Comparison of ENCODE assay signal across 21 cellular contexts in genomic region chr2:120979921-120980320, GRCh38.
DNase-seq lines count a peak whose midpoint lies in the region; ATAC-seq and TF ChIP-seq lines count a peak whose summit lies in the region.
"Had no signal": no experiment of that assay in that cellular context is flagged by ENCODE, and none has a peak within 500 bp of the region (broad histone marks: within the 10 kb centered on the region; RNA-seq: fewer than 3 reads in every experiment).

No MANE protein-coding gene starts in this region.

- TF ChIP-seq CTCF in HFFc6 (IDR thresholded peaks at IDR 0.05), result no peak
- no peak for TF ChIP-seq CTCF in nephron (IDR thresholded peaks at IDR 0.05; ENCODE audit: unreplicated experiment in 3 of 3)

- no peak for ATAC-seq in activated naive CD4-positive, alpha-beta T cell treated with anti-CD3 and anti-CD28 coated beads, Interleukin-2, amount 50 U/mL, for 72 hours
- ATAC-seq in activated T-helper 17 cell treated with anti-CD3 and anti-CD28 coated beads, Interleukin-2, amount 50 U/mL, for 72 hours (replicated peaks), result no peak
- ATAC-seq: GM23338, HCT116 had no signal

- H3K27ac ChIP-seq in epithelial cell of prostate, result no peak overlapping the region
- H3K27ac ChIP-seq: 22Rv1, BLaER1, C4-2B had no signal

- intact Hi-C loops in posterior cingulate gyrus (cut with DNase I), result no loop called here

- peak overlapping the region; percentile 33 for H3K27ac Mint-ChIP-seq in activated naive CD4-positive, alpha-beta T cell treated with anti-CD3 and anti-CD28 coated beads, Interleukin-2, amount 10 ng/mL, durations not matched to agents 7 days and 5 days
- H3K27ac Mint-ChIP-seq in activated naive CD4-positive, alpha-beta T cell treated with anti-CD3 and anti-CD28 coated beads, Interleukin-2, amount 50 U/mL, for 72 hours, result no peak overlapping the region
- H3K27ac Mint-ChIP-seq in HFFc6, result 0 out of 2 replicates have a peak overlapping the region, but pooled peaks have one; percentile 46
- H3K27ac Mint-ChIP-seq in nephron, result peak overlapping the region in 2 of 3 experiments; percentile 7 to 27
- no peak overlapping the region for H3K27ac Mint-ChIP-seq in activated T-helper 17 cell treated with anti-CD3 and anti-CD28 coated beads, Interleukin-2, amount 50 U/mL, for 72 hours
- H3K27ac Mint-ChIP-seq: B cell; CD4-positive, alpha-beta T cell; CD8-positive, alpha-beta memory T cell; GM23338; H9 had no signal

- no peaks in the 10 kb centered on the region for H3K36me3 Mint-ChIP-seq in activated naive CD4-positive, alpha-beta T cell treated with anti-CD3 and anti-CD28 coated beads, Interleukin-2, amount 10 ng/mL, durations not matched to agents 7 days and 5 days
- no peaks in the 10 kb centered on the region for H3K36me3 Mint-ChIP-seq in activated naive CD4-positive, alpha-beta T cell treated with anti-CD3 and anti-CD28 coated beads, Interleukin-2, amount 50 U/mL, for 72 hours
- peaks cover 23% of the 10 kb centered on the region for H3K36me3 Mint-ChIP-seq in HFFc6 (ENCODE audit: low read depth)
- peaks cover 85% of the 10 kb centered on the region for H3K36me3 Mint-ChIP-seq in nephron (ENCODE audit: low read depth)
- no peaks in the 10 kb centered on the region for H3K36me3 Mint-ChIP-seq in activated T-helper 17 cell treated with anti-CD3 and anti-CD28 coated beads, Interleukin-2, amount 50 U/mL, for 72 hours (ENCODE audit: low read depth)
- H3K36me3 Mint-ChIP-seq: CD8-positive, alpha-beta memory T cell had no signal

- H3K27me3 Mint-ChIP-seq in activated naive CD4-positive, alpha-beta T cell treated with anti-CD3 and anti-CD28 coated beads, Interleukin-2, amount 10 ng/mL, durations not matched to agents 7 days and 5 days, result no peaks in the 10 kb centered on the region
- H3K27me3 Mint-ChIP-seq in HFFc6 (ENCODE audit: insufficient read depth) (peaks cover 19% of the 10 kb centered on the region), nephron (ENCODE audit: low read depth) (peaks cover 19% of the 10 kb centered on the region)
- H3K27me3 Mint-ChIP-seq in activated T-helper 17 cell treated with anti-CD3 and anti-CD28 coated beads, Interleukin-2, amount 50 U/mL, for 72 hours, result no peaks in the 10 kb centered on the region
- H3K27me3 Mint-ChIP-seq: B cell; CD4-positive, alpha-beta T cell had no signal

- no peaks in the 10 kb centered on the region for H3K4me1 Mint-ChIP-seq in activated naive CD4-positive, alpha-beta T cell treated with anti-CD3 and anti-CD28 coated beads, Interleukin-2, amount 10 ng/mL, durations not matched to agents 7 days and 5 days
- H3K4me1 Mint-ChIP-seq in HFFc6 (ENCODE audit: low read depth) (peaks cover 18% of the 10 kb centered on the region), nephron (peaks cover 21% of the 10 kb centered on the region)
- H3K4me1 Mint-ChIP-seq in activated T-helper 17 cell treated with anti-CD3 and anti-CD28 coated beads, Interleukin-2, amount 50 U/mL, for 72 hours, result no peaks in the 10 kb centered on the region
- H3K4me1 Mint-ChIP-seq: B cell; CD8-positive, alpha-beta memory T cell had no signal

- no peak overlapping the region for H3K4me3 Mint-ChIP-seq in activated naive CD4-positive, alpha-beta T cell treated with anti-CD3 and anti-CD28 coated beads, Interleukin-2, amount 10 ng/mL, durations not matched to agents 7 days and 5 days
- H3K4me3 Mint-ChIP-seq in HFFc6 (no peak overlapping the region), nephron (no peak overlapping the region)
- no peak overlapping the region for H3K4me3 Mint-ChIP-seq in activated T-helper 17 cell treated with anti-CD3 and anti-CD28 coated beads, Interleukin-2, amount 50 U/mL, for 72 hours
- H3K4me3 Mint-ChIP-seq: B cell; CD4-positive, alpha-beta T cell; CD8-positive, alpha-beta memory T cell; GM23338; H9 had no signal

- H3K9me3 Mint-ChIP-seq in activated naive CD4-positive, alpha-beta T cell treated with anti-CD3 and anti-CD28 coated beads, Interleukin-2, amount 10 ng/mL, durations not matched to agents 7 days and 5 days, result no peaks in the 10 kb centered on the region
- H3K9me3 Mint-ChIP-seq in activated naive CD4-positive, alpha-beta T cell treated with anti-CD3 and anti-CD28 coated beads, Interleukin-2, amount 50 U/mL, for 72 hours, result no peaks in the 10 kb centered on the region
- no peaks in the 10 kb centered on the region for H3K9me3 Mint-ChIP-seq in HFFc6
- H3K9me3 Mint-ChIP-seq in nephron, result no peaks in the 10 kb centered on the region
- H3K9me3 Mint-ChIP-seq in activated T-helper 17 cell treated with anti-CD3 and anti-CD28 coated beads, Interleukin-2, amount 50 U/mL, for 72 hours, result no peaks in the 10 kb centered on the region
- H3K9me3 Mint-ChIP-seq: CD4-positive, alpha-beta T cell; GM23338; H9 had no signal

- DNase-seq in activated naive CD4-positive, alpha-beta T cell treated with anti-CD3 and anti-CD28 coated beads, Interleukin-2, amount 10 ng/mL, durations not matched to agents 7 days and 5 days, result no peak
- DNase-seq in activated naive CD4-positive, alpha-beta T cell treated with anti-CD3 and anti-CD28 coated beads, Interleukin-2, amount 50 U/mL, for 72 hours (ENCODE audit: low spot score in 2 of 2), result no peak
- DNase-seq in HFFc6 (no peak), epithelial cell of prostate (ENCODE audit: low read depth, low spot score) (peak; percentile 16), posterior cingulate gyrus (no peak), CD1c-positive myeloid dendritic cell (ENCODE audit: extremely low spot score) (no peak)
- DNase-seq: CD4-positive, alpha-beta T cell; CD8-positive, alpha-beta memory T cell; DMS 273 treated with DMSO at 0.1 percent for 48 hours; DMS53; DMS79 treated with DMSO at 0.1 percent for 48 hours; GF-D8; H9 had no signal

- CTCF ChIA-PET in activated naive CD4-positive, alpha-beta T cell treated with anti-CD3 and anti-CD28 coated beads, Interleukin-2, amount 10 ng/mL, durations not matched to agents 7 days and 5 days (lab: Charles Lee), result no interaction called here

Comparison
In these comparisons a context has a peak if more than half of its experiments do, and no peak if none do; other contexts are left out.
1. H3K27ac Mint-ChIP-seq: peak in activated naive CD4-positive, alpha-beta T cell treated with anti-CD3 and anti-CD28 coated beads, Interleukin-2, amount 10 ng/mL, durations not matched to agents 7 days and 5 days (single experiment), HFFc6 (single experiment) and nephron (2 of 3); none in activated naive CD4-positive, alpha-beta T cell treated with anti-CD3 and anti-CD28 coated beads, Interleukin-2, amount 50 U/mL, for 72 hours (0 of 2) and activated T-helper 17 cell treated with anti-CD3 and anti-CD28 coated beads, Interleukin-2, amount 50 U/mL, for 72 hours (single experiment).